ENCODE assay signal across 8 cellular contexts in the genomic region with DNA sequence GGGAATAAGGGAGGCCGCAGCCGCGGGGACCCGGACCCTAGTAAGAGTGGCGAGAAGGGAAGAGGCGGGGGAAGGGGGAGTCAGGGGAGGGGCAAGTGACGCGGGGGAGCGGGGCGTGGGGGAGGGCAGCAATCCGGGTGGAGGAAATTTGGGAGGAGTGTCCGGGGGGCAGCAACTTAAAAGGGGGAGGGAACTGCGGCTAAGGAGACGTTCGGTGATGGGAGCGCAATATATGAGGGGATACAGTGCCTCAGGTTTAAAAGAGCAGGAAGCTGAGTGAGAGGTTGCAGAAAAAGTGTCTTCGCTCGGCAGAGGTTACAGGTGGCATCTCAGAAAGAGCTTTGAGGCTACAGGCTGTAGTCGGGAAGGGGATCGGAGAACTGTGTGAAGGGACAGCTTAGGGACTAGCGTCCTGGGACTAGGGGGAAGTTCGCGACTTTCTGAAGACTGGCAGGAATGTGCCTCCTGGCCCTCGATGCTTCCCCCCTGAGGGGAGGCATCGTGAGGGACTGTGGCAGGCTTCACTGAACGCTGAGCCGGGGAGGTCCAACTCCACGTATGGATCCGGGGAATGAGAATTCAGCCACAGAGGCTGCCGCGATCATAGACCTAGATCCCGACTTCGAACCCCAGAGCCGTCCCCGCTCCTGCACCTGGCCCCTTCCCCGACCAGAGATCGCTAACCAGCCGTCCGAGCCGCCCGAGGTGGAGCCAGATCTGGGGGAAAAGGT. TPM values are rescaled to one million over a fixed set of nuclear protein-coding genes. Genes with fewer than 3 reads are reported as not detected.
DNase-seq lines count a peak whose midpoint lies in the region; ATAC-seq and TF ChIP-seq lines count a peak whose summit lies in the region.

No MANE protein-coding gene starts in this region.

- H3K4me3 ChIP-seq in Peyer's patch (peak overlapping the region; percentile 51 to 68 (median 58)), mesendoderm (ENCODE audit: low read length) (peak overlapping the region; percentile 73), transverse colon (peak overlapping the region; percentile 49 to 67 (median 56))

- H3K9me3 ChIP-seq in Peyer's patch: no peaks in the 10 kb centered on the region
- no peaks in the 10 kb centered on the region for H3K9me3 ChIP-seq in transverse colon

- H3K4me1 ChIP-seq in Peyer's patch (no peaks in the 10 kb centered on the region), mesendoderm (ENCODE audit: control insufficient read depth, low read depth, low read length) (peaks cover 2% of the 10 kb centered on the region), transverse colon (peaks cover 7 to 23% (median 10%) of the 10 kb centered on the region in 4 donors)

- H3K27ac ChIP-seq in Peyer's patch (peak overlapping the region; percentile 63 to 83 (median 74)), mesendoderm (ENCODE audit: low read depth, low read length) (no peak overlapping the region), transverse colon (peak overlapping the region; percentile 66 to 83 (median 79))

- peak overlapping the region; percentile 67 for H3K9ac ChIP-seq in mesendoderm (ENCODE audit: low read length)

- no peak overlapping the region for H4K8ac ChIP-seq in mesendoderm (ENCODE audit: low read depth, low read length)

- peaks cover 19% of the 10 kb centered on the region for H3K36me3 Mint-ChIP-seq in dendritic cell treated with granulocyte-macrophage colony-stimulating factor and Interleukin-4, amounts not matched to agents 40 ng/mL and 50 ng/mL, for 4 days (ENCODE audit: low read depth)

- peak overlapping the region; percentile 92 for H3K4me3 Mint-ChIP-seq in dendritic cell treated with granulocyte-macrophage colony-stimulating factor and Interleukin-4, amounts not matched to agents 40 ng/mL and 50 ng/mL, for 4 days

- no peak overlapping the region for H2BK15ac ChIP-seq in mesendoderm (replicated peaks; ENCODE audit: low read depth)

- peak overlapping the region; percentile 80 for H3K4me2 ChIP-seq in mesendoderm (ENCODE audit: low read length)

- no peak overlapping the region for H3K23ac ChIP-seq in mesendoderm (ENCODE audit: low read length)

- H2AK5ac ChIP-seq in mesendoderm (ENCODE audit: low read length): no peak overlapping the region

- ATAC-seq in HG02885 (IDR thresholded peaks at IDR 0.05; ENCODE audit: poor library complexity, unreplicated experiment) (peak; percentile 23), HG03159 (IDR thresholded peaks at IDR 0.05; ENCODE audit: unreplicated experiment) (no peak)

- no CpG with 5 or more reads among the region's 41 CpGs for WGBS in mesendoderm (ENCODE audit: extremely low coverage, insufficient coverage, low lambda C conversion rate)
- 45% methylated on average over 41 of the region's 41 CpGs; no CpG with 5 or more reads in 1 of the 2 donors for WGBS in transverse colon (ENCODE audit: low coverage in 1 of 2), 2 donors

- H3K56ac ChIP-seq in mesendoderm (ENCODE audit: low read length): peak overlapping the region; percentile 79

- TF ChIP-seq POLR2A in Peyer's patch (IDR thresholded peaks at IDR 0.05) (no peak), transverse colon (IDR thresholded peaks at IDR 0.05) (peak; percentile 44)

- H3K18ac ChIP-seq in mesendoderm (ENCODE audit: low read length): peak overlapping the region; percentile 79

- TF ChIP-seq CTCF in Peyer's patch (IDR thresholded peaks at IDR 0.05): no peak
- no peak for TF ChIP-seq CTCF in transverse colon (IDR thresholded peaks at IDR 0.05)

- H4K5ac ChIP-seq in mesendoderm (ENCODE audit: low read length): no peak overlapping the region

- peaks cover 4% of the 10 kb centered on the region for H3K27me3 Mint-ChIP-seq in dendritic cell treated with granulocyte-macrophage colony-stimulating factor and Interleukin-4, amounts not matched to agents 40 ng/mL and 50 ng/mL, for 4 days

- peak overlapping the region; percentile 70 for H3K4ac ChIP-seq in mesendoderm (ENCODE audit: low read depth, low read length)

- H3K79me1 ChIP-seq in mesendoderm (ENCODE audit: low read length): no peaks in the 10 kb centered on the region

- no peak for TF ChIP-seq EP300 in transverse colon (IDR thresholded peaks at IDR 0.05; ENCODE audit: low read depth)

- in situ Hi-C loops in transverse colon (cut with MboI; ENCODE audit: low pct_ligation_motif_present in 1 of 4, low pct_unique_long_range_greater_than_20kb in 1 of 4, low sequenced_read_pairs in 3 of 4): loop anchor here in 1 of 4 donors (25.0 kb wide), 1 partner anchor 91 kb away; no protein-coding TSS in a partner anchor

- no peak overlapping the region for H2BK5ac ChIP-seq in mesendoderm (ENCODE audit: low read length)

- no peaks in the 10 kb centered on the region for H3K9me3 Mint-ChIP-seq in dendritic cell treated with granulocyte-macrophage colony-stimulating factor and Interleukin-4, amounts not matched to agents 40 ng/mL and 50 ng/mL, for 4 days

- H3K79me2 ChIP-seq in mesendoderm (ENCODE audit: control insufficient read depth, insufficient read depth, low read length): no peaks in the 10 kb centered on the region

- intact Hi-C loops in dendritic cell treated with granulocyte-macrophage colony-stimulating factor and Interleukin-4, amounts not matched to agents 40 ng/mL and 50 ng/mL, for 4 days (cut with micrococcal nuclease): no loop called here
- intact Hi-C loops in transverse colon (cut with DNase I; ENCODE audit: low total_unique reads): no loop called here

- H3K4me1 Mint-ChIP-seq in dendritic cell treated with granulocyte-macrophage colony-stimulating factor and Interleukin-4, amounts not matched to agents 40 ng/mL and 50 ng/mL, for 4 days (ENCODE audit: low read depth): peaks cover 11% of the 10 kb centered on the region

- H3K27ac Mint-ChIP-seq in dendritic cell treated with granulocyte-macrophage colony-stimulating factor and Interleukin-4, amounts not matched to agents 40 ng/mL and 50 ng/mL, for 4 days: peak overlapping the region; percentile 87

- H3K36me3 ChIP-seq in Peyer's patch: no peaks in the 10 kb centered on the region
- no peaks in the 10 kb centered on the region for H3K36me3 ChIP-seq in mesendoderm (ENCODE audit: control insufficient read depth, insufficient read depth, low read length)
- H3K36me3 ChIP-seq in transverse colon: no peaks in the 10 kb centered on the region

- DNase-seq in NCI-H2107 treated with DMSO at 0.1 percent for 48 hours (lab: John Stamatoyannopoulos, UW; ENCODE audit: unreplicated experiment) (peak; percentile 45), NCI-H2107 (lab: John Stamatoyannopoulos, UW) (no peak), Peyer's patch (peak in 1 of 3 donors; percentile 51), mesendoderm (peak; percentile 75), transverse colon (peak; percentile 11)

- H3K27me3 ChIP-seq in Peyer's patch (no peaks in the 10 kb centered on the region), mesendoderm (ENCODE audit: insufficient read depth, low read length, poor library complexity) (no peaks in the 10 kb centered on the region), transverse colon (no peaks in the 10 kb centered on the region)

- H2BK120ac ChIP-seq in mesendoderm (ENCODE audit: low read depth, low read length): no peak overlapping the region

RNA-seq across cellular contexts. Expression of a gene that starts 0.5 kb away (rescaled TPM):
- total RNA-seq in Peyer's patch: 10 to 100 TPM; 14.0 to 39.8 (median 28.4) TPM
- polyA plus RNA-seq in mesendoderm (2013, experiment 1 of 2): 23.8 TPM
- polyA plus RNA-seq in mesendoderm (2013, experiment 2 of 2): 24.1 TPM
- total RNA-seq in transverse colon: 100 to 1,000 TPM in 1 of 4 donors, 10 to 100 TPM in 3; 23.3 to 152 (median 35.4) TPM

RNA-seq across cellular contexts. Expression of a gene that starts 10.4 kb away (rescaled TPM):
- total RNA-seq in Peyer's patch (not detected), transverse colon (not detected)
- polyA plus RNA-seq in mesendoderm (2013, experiment 1 of 2): 0.14 TPM
- 0.28 TPM for polyA plus RNA-seq in mesendoderm (2013, experiment 2 of 2)

RNA-seq across cellular contexts. Expression of a gene that starts 15.2 kb away (rescaled TPM):
- total RNA-seq in Peyer's patch (100 to 1,000 TPM in 1 of 4 donors, 10 to 100 TPM in 3; 18.2 to 222 (median 62.2) TPM), transverse colon (100 to 1,000 TPM in 1 of 4 donors, 10 to 100 TPM in 2, 1 to 10 TPM in 1; 3.8 to 231 (median 44.0) TPM)
- polyA plus RNA-seq in mesendoderm (2013, experiment 1 of 2): 0.04 TPM
- polyA plus RNA-seq in mesendoderm (2013, experiment 2 of 2): 0.01 TPM

RNA-seq across cellular contexts. Expression of a gene that starts 22.3 kb away (rescaled TPM):
- total RNA-seq in Peyer's patch (10 to 100 TPM; 38.5 to 87.0 (median 67.5) TPM), transverse colon (10 to 100 TPM; 26.5 to 41.4 (median 40.0) TPM)
- polyA plus RNA-seq in mesendoderm (2013, experiment 1 of 2): 11.3 TPM
- 10.7 TPM for polyA plus RNA-seq in mesendoderm (2013, experiment 2 of 2)

RNA-seq across cellular contexts. Expression of a gene that starts 28.0 kb away (rescaled TPM):
- 100 to 1,000 TPM in 1 of 4 donors, 10 to 100 TPM in 3; 62.7 to 108 (median 67.5) TPM for total RNA-seq in Peyer's patch
- polyA plus RNA-seq in mesendoderm (2013, experiment 1 of 2): 83.5 TPM
- 79.9 TPM for polyA plus RNA-seq in mesendoderm (2013, experiment 2 of 2)
- total RNA-seq in transverse colon: 10 to 100 TPM; 16.8 to 69.5 (median 35.0) TPM
